8 cellular contexts compared by ENCODE assay signal in genomic region chr2:7037340-7038333, GRCh38.
DNase-seq lines count a peak whose midpoint lies in the region; ATAC-seq and TF ChIP-seq lines count a peak whose summit lies in the region.

No MANE protein-coding gene starts in this region.

- H3K4me3 Mint-ChIP-seq in naive thymus-derived CD8-positive, alpha-beta T cell, result no peak overlapping the region

- H3K9me3 Mint-ChIP-seq in naive thymus-derived CD8-positive, alpha-beta T cell, result no peaks in the 10 kb centered on the region

- H3K4me3 ChIP-seq in BJ (ENCODE audit: low read depth, low read length), result no peak overlapping the region

- no peak for TF ChIP-seq POLR2A in erythroblast (IDR thresholded peaks at IDR 0.05; ENCODE audit: low read length)

- H3K36me3 ChIP-seq in BJ (ENCODE audit: control insufficient read depth, insufficient read depth, low read length), result no peaks in the 10 kb centered on the region

- peak overlapping the region in 7 of 10 donors; percentile 16 to 75 (median 55) for H3K27ac Mint-ChIP-seq in naive thymus-derived CD8-positive, alpha-beta T cell

- CTCF ChIA-PET in BJ (lab: Yijun Ruan, JAX), result interaction anchor here (0.7 to 1.7 kb wide), 4 partner anchors 12 to 26 kb away, joined by 3 to 5 read pairs (median 4); no protein-coding TSS in a partner anchor

- DNase-seq in BJ (ENCODE audit: low read depth) (peak; percentile 22), NCI-H748 treated with DMSO at 0.1 percent for 48 hours (lab: John Stamatoyannopoulos, UW) (peak; percentile 49), erythroblast (lab: John Stamatoyannopoulos, UW) (peak; percentile 57 to 68)
- peak; percentile 57 for DNase-seq in activated CD8-positive, alpha-beta memory T cell treated with anti-CD3 and anti-CD28 coated beads, Interleukin-2, amount 50 U/mL, for 4 hours
- DNase-seq in naive thymus-derived CD8-positive, alpha-beta T cell, result peak; percentile 22 to 71 (median 50)

- no peaks in the 10 kb centered on the region for H3K27me3 Mint-ChIP-seq in naive thymus-derived CD8-positive, alpha-beta T cell

- H3K27me3 ChIP-seq in BJ (ENCODE audit: control insufficient read depth, insufficient read depth, low read length), result no peaks in the 10 kb centered on the region

- peak; percentile 74 for TF ChIP-seq CTCF in BJ (IDR thresholded peaks at IDR 0.05; ENCODE audit: insufficient read depth, low read depth, low read length)

- peak overlapping the region; percentile 11 for H3K27ac ChIP-seq in temporal lobe (ENCODE audit: low read depth, low read length)

- peaks cover 0 to 11% (median 4%) of the 10 kb centered on the region in 4 donors for H3K4me1 Mint-ChIP-seq in naive thymus-derived CD8-positive, alpha-beta T cell

- POLR2A ChIA-PET in BJ (lab: Charles Lee), result no interaction called here
- POLR2A ChIA-PET in naive thymus-derived CD8-positive, alpha-beta T cell (lab: Charles Lee), result no interaction called here

- ATAC-seq in GM18870 (IDR thresholded peaks at IDR 0.05; ENCODE audit: unreplicated experiment) (peak; percentile 82), HG03103 (IDR thresholded peaks at IDR 0.05; ENCODE audit: low read depth, unreplicated experiment) (peak; percentile 89)
- ATAC-seq in naive thymus-derived CD8-positive, alpha-beta T cell, result peak; percentile 82 to 83

- H3K36me3 Mint-ChIP-seq in naive thymus-derived CD8-positive, alpha-beta T cell, result peaks cover 0 to 81% (median 11%) of the 10 kb centered on the region in 3 donors
